ENCODE assay signal across 21 cellular contexts in the genomic region with DNA sequence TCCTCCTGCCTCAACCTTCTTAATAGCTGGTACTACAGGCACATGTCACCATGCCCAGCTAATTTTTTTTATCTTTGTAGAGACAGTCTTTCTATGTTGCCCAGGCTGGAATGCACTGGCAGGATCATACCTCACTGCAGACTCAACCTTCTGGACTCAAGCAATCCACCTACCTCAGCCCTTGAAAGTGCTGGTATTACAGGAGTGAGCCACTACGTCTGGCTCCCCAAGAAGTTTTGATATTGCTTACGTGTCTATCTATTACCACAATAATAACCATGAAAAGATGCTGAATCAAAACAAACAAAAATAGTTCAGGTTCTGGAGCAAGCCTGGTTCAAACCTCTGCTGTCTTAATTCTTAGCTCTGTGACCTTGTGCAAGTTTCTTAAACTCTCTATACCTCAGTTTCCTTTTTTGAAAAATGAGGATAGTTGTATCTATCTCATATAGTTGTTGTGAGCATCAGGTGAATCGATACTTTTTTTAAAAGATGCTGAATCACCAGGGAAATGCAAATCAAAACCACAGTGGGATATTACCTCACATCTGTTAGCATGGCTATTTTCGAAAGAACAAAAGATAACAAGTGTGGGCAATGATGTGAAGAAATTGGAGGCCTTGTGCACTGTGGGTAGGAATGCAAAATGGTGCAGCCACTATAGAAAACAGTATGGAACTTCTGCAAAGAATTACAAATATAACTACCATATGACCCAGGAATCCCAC. TPM values are rescaled to one million over a fixed set of nuclear protein-coding genes. Genes with fewer than 3 reads are reported as not detected.
DNase-seq lines count a peak whose midpoint lies in the region; ATAC-seq, FAIRE-seq and TF ChIP-seq lines count a peak whose summit lies in the region.
"Had no signal": no experiment of that assay in that cellular context is flagged by ENCODE, and none has a peak within 500 bp of the region (broad histone marks: within the 10 kb centered on the region; RNA-seq: fewer than 3 reads in every experiment).

No MANE protein-coding gene starts in this region.

- no peak for DNase-seq in GM12891 (ENCODE audit: insufficient read length, low spot score)
- DNase-seq in MM.1S = peak; percentile 89
- no peak for DNase-seq in retina
- no peak for DNase-seq in GM23338 (ENCODE audit: low spot score)
- DNase-seq in stimulated activated CD4-positive, alpha-beta T cell treated with anti-CD3 and anti-CD28 coated beads, Interleukin-2, amount 100 ng/mL, for 24 hours = no peak
- DNase-seq in GM23248 = no peak
- DNase-seq: DMS79 treated with DMSO at 0.1 percent for 48 hours, Kasumi-1, MV-4-11, NCI-H1417 treated with DMSO at 0.1 percent for 48 hours, NCI-H2029, NCI-H2171 treated with DMSO at 0.1 percent for 48 hours, NCI-H510A, SJCRH30 had no signal

- H3K27ac Mint-ChIP-seq in GM23338 = no peak overlapping the region
- H3K27ac Mint-ChIP-seq: CD14-positive monocyte had no signal

- H3K27me3 ChIP-seq in BLaER1 (no peaks in the 10 kb centered on the region), MM.1S (replicated peaks; ENCODE audit: insufficient read depth, low read length) (no peaks in the 10 kb centered on the region), GM23338 (ENCODE audit: insufficient read depth) (no peaks in the 10 kb centered on the region; the same call in 1 of the 2 replicates), GM23248 (replicated peaks; ENCODE audit: insufficient read depth) (peaks cover under 1% of the 10 kb centered on the region; the same call in 1 of the 2 replicates)

- H3K4me1 ChIP-seq in BLaER1 = peaks cover 15% of the 10 kb centered on the region
- H3K4me1 ChIP-seq in MM.1S (ENCODE audit: low read length) = peaks cover 35% of the 10 kb centered on the region
- no peaks in the 10 kb centered on the region for H3K4me1 ChIP-seq in GM23338 (ENCODE audit: insufficient read depth)
- no peaks in the 10 kb centered on the region for H3K4me1 ChIP-seq in GM23248 (ENCODE audit: insufficient read depth)
- H3K4me1 ChIP-seq: SJCRH30 had no signal

- ATAC-seq in GM19452 (IDR thresholded peaks at IDR 0.05; ENCODE audit: unreplicated experiment) (peak; percentile 67), GM23338 (no peak)

- no peaks in the 10 kb centered on the region for H3K9me3 ChIP-seq in BLaER1
- no peaks in the 10 kb centered on the region for H3K9me3 ChIP-seq in MM.1S (replicated peaks; ENCODE audit: insufficient read depth, low read length)
- no peaks in the 10 kb centered on the region for H3K9me3 ChIP-seq in GM23248 (ENCODE audit: low read depth)

- H3K4me3 Mint-ChIP-seq in GM23338 = no peak overlapping the region
- H3K4me3 Mint-ChIP-seq: CD14-positive monocyte had no signal

- no peak for TF ChIP-seq POLR2A in GM12891 (IDR thresholded peaks at IDR 0.05; ENCODE audit: low read depth, low read length)

- no peaks in the 10 kb centered on the region for H3K36me3 Mint-ChIP-seq in GM23338 (ENCODE audit: low read depth)
- H3K36me3 Mint-ChIP-seq: CD14-positive monocyte had no signal

- peak overlapping the region; percentile 48 for H3K4me2 ChIP-seq in BLaER1
- H3K4me2 ChIP-seq in MM.1S (ENCODE audit: low read depth, low read length) = peak overlapping the region; percentile 47
- H3K4me2 ChIP-seq in GM23338 = no peak overlapping the region
- no peak overlapping the region for H3K4me2 ChIP-seq in GM23248 (ENCODE audit: unreplicated experiment)

- peak; percentile 92 for FAIRE-seq in GM12891 (lab: Jason Lieb, UNC)
- FAIRE-seq: A204.1, D721Med, G401.6 had no signal

- H3K9ac ChIP-seq in BLaER1 (no peak overlapping the region), MM.1S (ENCODE audit: low read length) (peak overlapping the region; percentile 51), GM23248 (no peak overlapping the region)

- H4K20me1 ChIP-seq in BLaER1 (no peaks in the 10 kb centered on the region), MM.1S (ENCODE audit: insufficient read depth, low read length) (no peaks in the 10 kb centered on the region), GM23338 (replicated peaks; ENCODE audit: insufficient read depth) (no peaks in the 10 kb centered on the region; the same call in 1 of the 2 replicates), GM23248 (ENCODE audit: insufficient read depth) (no peaks in the 10 kb centered on the region)

- H2AFZ ChIP-seq in MM.1S (ENCODE audit: low read length) (peak overlapping the region; percentile 24; the same call in 1 of the 2 replicates), GM23338 (no peak overlapping the region), GM23248 (no peak overlapping the region)

- no peak overlapping the region for H3K27ac ChIP-seq in BLaER1
- peak overlapping the region; percentile 82 for H3K27ac ChIP-seq in MM.1S (ENCODE audit: low read length)
- H3K27ac ChIP-seq in GM23338 (ENCODE audit: low read depth) = no peak overlapping the region
- H3K27ac ChIP-seq in GM23248 = no peak overlapping the region
- H3K27ac ChIP-seq: SJCRH30 had no signal

- H3K36me3 ChIP-seq in BLaER1 (no peaks in the 10 kb centered on the region), MM.1S (replicated peaks; ENCODE audit: insufficient read depth, low read length) (no peaks in the 10 kb centered on the region), GM23338 (ENCODE audit: insufficient read depth) (no peaks in the 10 kb centered on the region), GM23248 (ENCODE audit: low read depth) (no peaks in the 10 kb centered on the region)
- H3K36me3 ChIP-seq: SJCRH30 had no signal

- H3K79me2 ChIP-seq in MM.1S (ENCODE audit: low read length) (no peaks in the 10 kb centered on the region), GM23338 (replicated peaks; ENCODE audit: insufficient read depth) (no peaks in the 10 kb centered on the region), GM23248 (ENCODE audit: insufficient read depth) (no peaks in the 10 kb centered on the region)

- 8% methylated on average over 4 of the region's 4 CpGs for WGBS in GM23248 (ENCODE audit: low coverage in 1 of 2, low lambda C conversion rate in 2 of 2, missing lambda C conversion rate in 2 of 2), 2 experiments

- no peak overlapping the region for H3K4me3 ChIP-seq in BLaER1
- peak overlapping the region; percentile 6; the same call in 1 of the 2 replicates for H3K4me3 ChIP-seq in MM.1S (ENCODE audit: low read length)
- H3K4me3 ChIP-seq in GM23338 = no peak overlapping the region
- no peak overlapping the region for H3K4me3 ChIP-seq in GM23248
- H3K4me3 ChIP-seq: SJCRH30 had no signal

- H3K27me3 Mint-ChIP-seq in GM23338 (ENCODE audit: insufficient read depth, low read depth, poor library complexity) = peaks cover 5% of the 10 kb centered on the region

- in situ Hi-C loops in GM23248 (cut with MboI) = no loop called here

- H3K9me2 ChIP-seq in MM.1S (replicated peaks; ENCODE audit: insufficient read depth, low read length) = no peaks in the 10 kb centered on the region
- no peaks in the 10 kb centered on the region for H3K9me2 ChIP-seq in GM23338 (ENCODE audit: insufficient read depth)
- H3K9me2 ChIP-seq in GM23248 (ENCODE audit: insufficient read depth) = no peaks in the 10 kb centered on the region

- peaks cover 6% of the 10 kb centered on the region; the same call in 1 of the 3 replicates for H3K4me1 Mint-ChIP-seq in GM23338
- H3K4me1 Mint-ChIP-seq: CD14-positive monocyte had no signal

- no peaks in the 10 kb centered on the region for H3K9me3 Mint-ChIP-seq in GM23338
- H3K9me3 Mint-ChIP-seq: CD14-positive monocyte had no signal

- H3F3A ChIP-seq in MM.1S (ENCODE audit: insufficient read depth, low read length) (peaks cover 13% of the 10 kb centered on the region), GM23338 (replicated peaks; ENCODE audit: low read depth) (no peaks in the 10 kb centered on the region), GM23248 (ENCODE audit: insufficient read depth) (no peaks in the 10 kb centered on the region)

- TF ChIP-seq CTCF in MM.1S (IDR thresholded peaks at IDR 0.05; ENCODE audit: low read length) (no peak), GM23338 (conservative IDR thresholded peaks at IDR 0.05; ENCODE audit: low read depth in 2 of 2) (no peak)

TF ChIP-seq in GM12891, 5 proteins besides CTCF, POLR2A, EP300 and RAD21:
- TF ChIP-seq POU2F2 (IDR thresholded peaks at IDR 0.05; ENCODE audit: low read depth, low read length) = peak; percentile 77
- TF ChIP-seq PAX5 (IDR thresholded peaks at IDR 0.05; ENCODE audit: insufficient read depth, low read length, severe bottlenecking) = no peak
- TF ChIP-seq POLR2AphosphoS5 (IDR thresholded peaks at IDR 0.05; ENCODE audit: low read depth, low read length) = no peak
- peak; percentile 6; the same call in 1 of the 2 replicates for TF ChIP-seq TAF1 (IDR thresholded peaks at IDR 0.05; ENCODE audit: low read depth, low read length)

TF ChIP-seq in GM23338, 12 proteins besides CTCF, POLR2A, EP300 and RAD21 (continues in another document):
- TF ChIP-seq NANOG (IDR thresholded peaks at IDR 0.05; ENCODE audit: borderline replicate concordance) (no peak), EZH2phosphoT487 (IDR thresholded peaks at IDR 0.05; ENCODE audit: unreplicated experiment) (no peak), STAT1 (IDR thresholded peaks at IDR 0.05; ENCODE audit: unreplicated experiment) (no peak), JUNB (IDR thresholded peaks at IDR 0.05; ENCODE audit: unreplicated experiment) (no peak)
- TF ChIP-seq, protein P1, sequence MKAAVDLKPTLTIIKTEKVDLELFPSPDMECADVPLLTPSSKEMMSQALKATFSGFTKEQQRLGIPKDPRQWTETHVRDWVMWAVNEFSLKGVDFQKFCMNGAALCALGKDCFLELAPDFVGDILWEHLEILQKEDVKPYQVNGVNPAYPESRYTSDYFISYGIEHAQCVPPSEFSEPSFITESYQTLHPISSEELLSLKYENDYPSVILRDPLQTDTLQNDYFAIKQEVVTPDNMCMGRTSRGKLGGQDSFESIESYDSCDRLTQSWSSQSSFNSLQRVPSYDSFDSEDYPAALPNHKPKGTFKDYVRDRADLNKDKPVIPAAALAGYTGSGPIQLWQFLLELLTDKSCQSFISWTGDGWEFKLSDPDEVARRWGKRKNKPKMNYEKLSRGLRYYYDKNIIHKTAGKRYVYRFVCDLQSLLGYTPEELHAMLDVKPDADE (IDR thresholded peaks at IDR 0.05) = no peak

RNA-seq across cellular contexts. Expression of gene LEUTX, which starts 19.0 kb away (rescaled TPM):
- polyA plus RNA-seq in GM12891 (2012; ENCODE audit: low read depth, missing spikeins) = not detected
- not detected in 2 replicates for total RNA-seq in GM23338 (2014; rRNA removed; shearing (Covaris generic))
- 0.47 TPM in 1 of 2 replicates, not detected in the other for polyA plus RNA-seq in GM23338 (2016; fragmentation: Nextera tagmentation; extraction: Ambion mirVana)
- total RNA-seq in GM23248 (2014; rRNA removed; shearing (Covaris generic)) = not detected in 2 replicates
- polyA plus RNA-seq in GM23248 (2016; fragmentation: Nextera tagmentation; extraction: Ambion mirVana) = not detected in 2 replicates
- total RNA-seq: RPMI7951, SJCRH30 had no signal
- polyA plus RNA-seq: CD14-positive monocyte had no signal

RNA-seq across cellular contexts. Expression of gene CLC, which starts 21.8 kb away (rescaled TPM):
- polyA plus RNA-seq in GM12891 (2012; ENCODE audit: low read depth, missing spikeins) = 1.7 TPM
- not detected in 2 replicates for total RNA-seq in GM23338 (2014; rRNA removed; shearing (Covaris generic))
- polyA plus RNA-seq in GM23338 (2016; fragmentation: Nextera tagmentation; extraction: Ambion mirVana) (0.63 TPM in 1 of 2 replicates, not detected in the other), GM23248 (2016; fragmentation: Nextera tagmentation; extraction: Ambion mirVana) (not detected in 2 replicates)
- not detected in 2 replicates for total RNA-seq in GM23248 (2014; rRNA removed; shearing (Covaris generic))
- total RNA-seq: RPMI7951, SJCRH30 had no signal

RNA-seq across cellular contexts. Expression of gene LGALS14, which starts 55.3 kb away (rescaled TPM):
- 7.7 TPM for polyA plus RNA-seq in GM12891 (2012; ENCODE audit: low read depth, missing spikeins)
- total RNA-seq in GM23338 (2014; rRNA removed; shearing (Covaris generic)) = not detected in 2 replicates
- polyA plus RNA-seq in GM23338 (2016; fragmentation: Nextera tagmentation; extraction: Ambion mirVana) (not detected in 2 replicates), GM23248 (2016; fragmentation: Nextera tagmentation; extraction: Ambion mirVana) (not detected in 2 replicates)
- not detected in 2 replicates for total RNA-seq in GM23248 (2014; rRNA removed; shearing (Covaris generic))
- total RNA-seq: RPMI7951, SJCRH30 had no signal
- polyA plus RNA-seq: CD14-positive monocyte had no signal

Comparison
In these comparisons a context has a peak if more than half of its experiments do, and no peak if none do; other contexts are left out.
1. H3K4me2 ChIP-seq: peak in BLaER1 (single experiment) and MM.1S (single experiment); none in GM23338 (single experiment) and GM23248 (single experiment).